ENCODE assay signal across 1 cellular context in the genomic region with DNA sequence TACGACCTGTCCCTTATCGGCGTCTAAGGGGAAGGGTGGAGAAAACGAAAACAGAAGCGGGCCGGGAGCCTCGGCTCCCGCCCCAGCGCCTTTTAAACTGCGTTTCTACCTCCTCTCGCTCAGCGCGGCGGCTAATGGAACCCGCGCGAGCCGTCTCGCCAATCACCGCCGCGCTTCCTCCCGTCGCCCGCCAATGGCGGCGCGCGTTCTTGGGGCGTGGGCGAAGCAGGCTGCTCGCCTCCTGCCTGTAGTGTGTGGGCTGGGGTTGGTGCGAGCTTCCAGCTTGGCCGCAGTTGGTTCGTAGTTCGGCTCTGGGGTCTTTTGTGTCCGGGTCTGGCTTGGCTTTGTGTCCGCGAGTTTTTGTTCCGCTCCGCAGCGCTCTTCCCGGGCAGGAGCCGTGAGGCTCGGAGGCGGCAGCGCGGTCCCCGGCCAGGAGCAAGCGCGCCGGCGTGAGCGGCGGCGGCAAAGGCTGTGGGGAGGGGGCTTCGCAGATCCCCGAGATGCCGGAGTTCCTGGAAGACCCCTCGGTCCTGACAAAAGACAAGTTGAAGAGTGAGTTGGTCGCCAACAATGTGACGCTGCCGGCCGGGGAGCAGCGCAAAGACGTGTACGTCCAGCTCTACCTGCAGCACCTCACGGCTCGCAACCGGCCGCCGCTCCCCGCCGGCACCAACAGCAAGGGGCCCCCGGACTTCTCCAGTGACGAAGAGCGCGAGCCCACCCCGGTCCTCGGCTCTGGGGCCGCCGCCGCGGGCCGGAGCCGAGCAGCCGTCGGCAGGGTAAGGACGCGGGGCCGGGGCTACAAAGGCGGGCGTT.
TF ChIP-seq lines count a peak whose summit lies in the region.

A gene with protein sequence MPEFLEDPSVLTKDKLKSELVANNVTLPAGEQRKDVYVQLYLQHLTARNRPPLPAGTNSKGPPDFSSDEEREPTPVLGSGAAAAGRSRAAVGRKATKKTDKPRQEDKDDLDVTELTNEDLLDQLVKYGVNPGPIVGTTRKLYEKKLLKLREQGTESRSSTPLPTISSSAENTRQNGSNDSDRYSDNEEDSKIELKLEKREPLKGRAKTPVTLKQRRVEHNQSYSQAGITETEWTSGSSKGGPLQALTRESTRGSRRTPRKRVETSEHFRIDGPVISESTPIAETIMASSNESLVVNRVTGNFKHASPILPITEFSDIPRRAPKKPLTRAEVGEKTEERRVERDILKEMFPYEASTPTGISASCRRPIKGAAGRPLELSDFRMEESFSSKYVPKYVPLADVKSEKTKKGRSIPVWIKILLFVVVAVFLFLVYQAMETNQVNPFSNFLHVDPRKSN (plus strand): TSS at position 223 of the 816 bp plus-strand sequence. CDS start 278 bp downstream, at position 501.

TF ChIP-seq in K562, 482 proteins besides CTCF, POLR2A, EP300 and RAD21 (continued from another document):
- TF ChIP-seq, protein P1, sequence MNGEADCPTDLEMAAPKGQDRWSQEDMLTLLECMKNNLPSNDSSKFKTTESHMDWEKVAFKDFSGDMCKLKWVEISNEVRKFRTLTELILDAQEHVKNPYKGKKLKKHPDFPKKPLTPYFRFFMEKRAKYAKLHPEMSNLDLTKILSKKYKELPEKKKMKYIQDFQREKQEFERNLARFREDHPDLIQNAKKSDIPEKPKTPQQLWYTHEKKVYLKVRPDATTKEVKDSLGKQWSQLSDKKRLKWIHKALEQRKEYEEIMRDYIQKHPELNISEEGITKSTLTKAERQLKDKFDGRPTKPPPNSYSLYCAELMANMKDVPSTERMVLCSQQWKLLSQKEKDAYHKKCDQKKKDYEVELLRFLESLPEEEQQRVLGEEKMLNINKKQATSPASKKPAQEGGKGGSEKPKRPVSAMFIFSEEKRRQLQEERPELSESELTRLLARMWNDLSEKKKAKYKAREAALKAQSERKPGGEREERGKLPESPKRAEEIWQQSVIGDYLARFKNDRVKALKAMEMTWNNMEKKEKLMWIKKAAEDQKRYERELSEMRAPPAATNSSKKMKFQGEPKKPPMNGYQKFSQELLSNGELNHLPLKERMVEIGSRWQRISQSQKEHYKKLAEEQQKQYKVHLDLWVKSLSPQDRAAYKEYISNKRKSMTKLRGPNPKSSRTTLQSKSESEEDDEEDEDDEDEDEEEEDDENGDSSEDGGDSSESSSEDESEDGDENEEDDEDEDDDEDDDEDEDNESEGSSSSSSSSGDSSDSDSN (IDR thresholded peaks at IDR 0.05; ENCODE audit: borderline replicate concordance in 1 of 2, low read depth in 2 of 2, low read length in 2 of 2), result peak in 1 of 2 experiments; percentile 25; a peak in 2 of 4 replicates
- TF ChIP-seq, protein P2, sequence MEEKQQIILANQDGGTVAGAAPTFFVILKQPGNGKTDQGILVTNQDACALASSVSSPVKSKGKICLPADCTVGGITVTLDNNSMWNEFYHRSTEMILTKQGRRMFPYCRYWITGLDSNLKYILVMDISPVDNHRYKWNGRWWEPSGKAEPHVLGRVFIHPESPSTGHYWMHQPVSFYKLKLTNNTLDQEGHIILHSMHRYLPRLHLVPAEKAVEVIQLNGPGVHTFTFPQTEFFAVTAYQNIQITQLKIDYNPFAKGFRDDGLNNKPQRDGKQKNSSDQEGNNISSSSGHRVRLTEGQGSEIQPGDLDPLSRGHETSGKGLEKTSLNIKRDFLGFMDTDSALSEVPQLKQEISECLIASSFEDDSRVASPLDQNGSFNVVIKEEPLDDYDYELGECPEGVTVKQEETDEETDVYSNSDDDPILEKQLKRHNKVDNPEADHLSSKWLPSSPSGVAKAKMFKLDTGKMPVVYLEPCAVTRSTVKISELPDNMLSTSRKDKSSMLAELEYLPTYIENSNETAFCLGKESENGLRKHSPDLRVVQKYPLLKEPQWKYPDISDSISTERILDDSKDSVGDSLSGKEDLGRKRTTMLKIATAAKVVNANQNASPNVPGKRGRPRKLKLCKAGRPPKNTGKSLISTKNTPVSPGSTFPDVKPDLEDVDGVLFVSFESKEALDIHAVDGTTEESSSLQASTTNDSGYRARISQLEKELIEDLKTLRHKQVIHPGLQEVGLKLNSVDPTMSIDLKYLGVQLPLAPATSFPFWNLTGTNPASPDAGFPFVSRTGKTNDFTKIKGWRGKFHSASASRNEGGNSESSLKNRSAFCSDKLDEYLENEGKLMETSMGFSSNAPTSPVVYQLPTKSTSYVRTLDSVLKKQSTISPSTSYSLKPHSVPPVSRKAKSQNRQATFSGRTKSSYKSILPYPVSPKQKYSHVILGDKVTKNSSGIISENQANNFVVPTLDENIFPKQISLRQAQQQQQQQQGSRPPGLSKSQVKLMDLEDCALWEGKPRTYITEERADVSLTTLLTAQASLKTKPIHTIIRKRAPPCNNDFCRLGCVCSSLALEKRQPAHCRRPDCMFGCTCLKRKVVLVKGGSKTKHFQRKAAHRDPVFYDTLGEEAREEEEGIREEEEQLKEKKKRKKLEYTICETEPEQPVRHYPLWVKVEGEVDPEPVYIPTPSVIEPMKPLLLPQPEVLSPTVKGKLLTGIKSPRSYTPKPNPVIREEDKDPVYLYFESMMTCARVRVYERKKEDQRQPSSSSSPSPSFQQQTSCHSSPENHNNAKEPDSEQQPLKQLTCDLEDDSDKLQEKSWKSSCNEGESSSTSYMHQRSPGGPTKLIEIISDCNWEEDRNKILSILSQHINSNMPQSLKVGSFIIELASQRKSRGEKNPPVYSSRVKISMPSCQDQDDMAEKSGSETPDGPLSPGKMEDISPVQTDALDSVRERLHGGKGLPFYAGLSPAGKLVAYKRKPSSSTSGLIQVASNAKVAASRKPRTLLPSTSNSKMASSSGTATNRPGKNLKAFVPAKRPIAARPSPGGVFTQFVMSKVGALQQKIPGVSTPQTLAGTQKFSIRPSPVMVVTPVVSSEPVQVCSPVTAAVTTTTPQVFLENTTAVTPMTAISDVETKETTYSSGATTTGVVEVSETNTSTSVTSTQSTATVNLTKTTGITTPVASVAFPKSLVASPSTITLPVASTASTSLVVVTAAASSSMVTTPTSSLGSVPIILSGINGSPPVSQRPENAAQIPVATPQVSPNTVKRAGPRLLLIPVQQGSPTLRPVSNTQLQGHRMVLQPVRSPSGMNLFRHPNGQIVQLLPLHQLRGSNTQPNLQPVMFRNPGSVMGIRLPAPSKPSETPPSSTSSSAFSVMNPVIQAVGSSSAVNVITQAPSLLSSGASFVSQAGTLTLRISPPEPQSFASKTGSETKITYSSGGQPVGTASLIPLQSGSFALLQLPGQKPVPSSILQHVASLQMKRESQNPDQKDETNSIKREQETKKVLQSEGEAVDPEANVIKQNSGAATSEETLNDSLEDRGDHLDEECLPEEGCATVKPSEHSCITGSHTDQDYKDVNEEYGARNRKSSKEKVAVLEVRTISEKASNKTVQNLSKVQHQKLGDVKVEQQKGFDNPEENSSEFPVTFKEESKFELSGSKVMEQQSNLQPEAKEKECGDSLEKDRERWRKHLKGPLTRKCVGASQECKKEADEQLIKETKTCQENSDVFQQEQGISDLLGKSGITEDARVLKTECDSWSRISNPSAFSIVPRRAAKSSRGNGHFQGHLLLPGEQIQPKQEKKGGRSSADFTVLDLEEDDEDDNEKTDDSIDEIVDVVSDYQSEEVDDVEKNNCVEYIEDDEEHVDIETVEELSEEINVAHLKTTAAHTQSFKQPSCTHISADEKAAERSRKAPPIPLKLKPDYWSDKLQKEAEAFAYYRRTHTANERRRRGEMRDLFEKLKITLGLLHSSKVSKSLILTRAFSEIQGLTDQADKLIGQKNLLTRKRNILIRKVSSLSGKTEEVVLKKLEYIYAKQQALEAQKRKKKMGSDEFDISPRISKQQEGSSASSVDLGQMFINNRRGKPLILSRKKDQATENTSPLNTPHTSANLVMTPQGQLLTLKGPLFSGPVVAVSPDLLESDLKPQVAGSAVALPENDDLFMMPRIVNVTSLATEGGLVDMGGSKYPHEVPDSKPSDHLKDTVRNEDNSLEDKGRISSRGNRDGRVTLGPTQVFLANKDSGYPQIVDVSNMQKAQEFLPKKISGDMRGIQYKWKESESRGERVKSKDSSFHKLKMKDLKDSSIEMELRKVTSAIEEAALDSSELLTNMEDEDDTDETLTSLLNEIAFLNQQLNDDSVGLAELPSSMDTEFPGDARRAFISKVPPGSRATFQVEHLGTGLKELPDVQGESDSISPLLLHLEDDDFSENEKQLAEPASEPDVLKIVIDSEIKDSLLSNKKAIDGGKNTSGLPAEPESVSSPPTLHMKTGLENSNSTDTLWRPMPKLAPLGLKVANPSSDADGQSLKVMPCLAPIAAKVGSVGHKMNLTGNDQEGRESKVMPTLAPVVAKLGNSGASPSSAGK (IDR thresholded peaks at IDR 0.05), result peak; percentile 75
- TF ChIP-seq SETDB1 (IDR thresholded peaks at IDR 0.05; ENCODE audit: low read length) (no peak), YY1 (IDR thresholded peaks at IDR 0.05; ENCODE audit: borderline replicate concordance in 1 of 3, control insufficient read depth in 1 of 3, extremely low read depth in 1 of 3, insufficient read depth in 3 of 3, insufficient read length in 1 of 3, insufficient replicate concordance in 2 of 3, low read depth in 1 of 3, low read length in 2 of 3) (peak; percentile 40 to 94 (median 89)), TAF9B (IDR thresholded peaks at IDR 0.05; ENCODE audit: partially characterized antibody) (peak; percentile 88), TBL1XR1 (IDR thresholded peaks at IDR 0.05; ENCODE audit: low read length in 2 of 2) (0 out of 4 replicates have a peak, but pooled peaks of 1 of the 2 experiments have one; percentile 10), SUPT5H (IDR thresholded peaks at IDR 0.05) (peak; percentile 96), MCM5 (IDR thresholded peaks at IDR 0.05; ENCODE audit: low read depth) (no peak), ZNF316 (IDR thresholded peaks at IDR 0.05) (peak; percentile 51; the same call in 1 of the 2 replicates), ZNF57 (CRISPR knock-in tag; IDR thresholded peaks at IDR 0.05) (no peak), HMGN3 (IDR thresholded peaks at IDR 0.05; ENCODE audit: borderline replicate concordance, extremely low read depth, insufficient read length, low read depth, low read length) (peak; percentile 52), RBM25 (IDR thresholded peaks at IDR 0.05; ENCODE audit: low read depth, low read length, severe bottlenecking) (peak; percentile 100), RBBP5 (IDR thresholded peaks at IDR 0.05; ENCODE audit: borderline replicate concordance, insufficient read depth, low read length, poor library complexity, severe bottlenecking) (peak; percentile 72), SRSF3 (IDR thresholded peaks at IDR 0.05; ENCODE audit: insufficient read depth, low read length) (peak; percentile 74; the same call in 1 of the 2 replicates)
- TF ChIP-seq, protein P3, sequence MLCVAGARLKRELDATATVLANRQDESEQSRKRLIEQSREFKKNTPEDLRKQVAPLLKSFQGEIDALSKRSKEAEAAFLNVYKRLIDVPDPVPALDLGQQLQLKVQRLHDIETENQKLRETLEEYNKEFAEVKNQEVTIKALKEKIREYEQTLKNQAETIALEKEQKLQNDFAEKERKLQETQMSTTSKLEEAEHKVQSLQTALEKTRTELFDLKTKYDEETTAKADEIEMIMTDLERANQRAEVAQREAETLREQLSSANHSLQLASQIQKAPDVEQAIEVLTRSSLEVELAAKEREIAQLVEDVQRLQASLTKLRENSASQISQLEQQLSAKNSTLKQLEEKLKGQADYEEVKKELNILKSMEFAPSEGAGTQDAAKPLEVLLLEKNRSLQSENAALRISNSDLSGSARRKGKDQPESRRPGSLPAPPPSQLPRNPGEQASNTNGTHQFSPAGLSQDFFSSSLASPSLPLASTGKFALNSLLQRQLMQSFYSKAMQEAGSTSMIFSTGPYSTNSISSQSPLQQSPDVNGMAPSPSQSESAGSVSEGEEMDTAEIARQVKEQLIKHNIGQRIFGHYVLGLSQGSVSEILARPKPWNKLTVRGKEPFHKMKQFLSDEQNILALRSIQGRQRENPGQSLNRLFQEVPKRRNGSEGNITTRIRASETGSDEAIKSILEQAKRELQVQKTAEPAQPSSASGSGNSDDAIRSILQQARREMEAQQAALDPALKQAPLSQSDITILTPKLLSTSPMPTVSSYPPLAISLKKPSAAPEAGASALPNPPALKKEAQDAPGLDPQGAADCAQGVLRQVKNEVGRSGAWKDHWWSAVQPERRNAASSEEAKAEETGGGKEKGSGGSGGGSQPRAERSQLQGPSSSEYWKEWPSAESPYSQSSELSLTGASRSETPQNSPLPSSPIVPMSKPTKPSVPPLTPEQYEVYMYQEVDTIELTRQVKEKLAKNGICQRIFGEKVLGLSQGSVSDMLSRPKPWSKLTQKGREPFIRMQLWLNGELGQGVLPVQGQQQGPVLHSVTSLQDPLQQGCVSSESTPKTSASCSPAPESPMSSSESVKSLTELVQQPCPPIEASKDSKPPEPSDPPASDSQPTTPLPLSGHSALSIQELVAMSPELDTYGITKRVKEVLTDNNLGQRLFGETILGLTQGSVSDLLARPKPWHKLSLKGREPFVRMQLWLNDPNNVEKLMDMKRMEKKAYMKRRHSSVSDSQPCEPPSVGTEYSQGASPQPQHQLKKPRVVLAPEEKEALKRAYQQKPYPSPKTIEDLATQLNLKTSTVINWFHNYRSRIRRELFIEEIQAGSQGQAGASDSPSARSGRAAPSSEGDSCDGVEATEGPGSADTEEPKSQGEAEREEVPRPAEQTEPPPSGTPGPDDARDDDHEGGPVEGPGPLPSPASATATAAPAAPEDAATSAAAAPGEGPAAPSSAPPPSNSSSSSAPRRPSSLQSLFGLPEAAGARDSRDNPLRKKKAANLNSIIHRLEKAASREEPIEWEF (CRISPR knock-in tag; IDR thresholded peaks at IDR 0.05), result 0 out of 2 replicates have a peak, but pooled peaks have one; percentile 3
